Comparison of ENCODE assay signal across 28 cellular contexts in the genomic region with DNA sequence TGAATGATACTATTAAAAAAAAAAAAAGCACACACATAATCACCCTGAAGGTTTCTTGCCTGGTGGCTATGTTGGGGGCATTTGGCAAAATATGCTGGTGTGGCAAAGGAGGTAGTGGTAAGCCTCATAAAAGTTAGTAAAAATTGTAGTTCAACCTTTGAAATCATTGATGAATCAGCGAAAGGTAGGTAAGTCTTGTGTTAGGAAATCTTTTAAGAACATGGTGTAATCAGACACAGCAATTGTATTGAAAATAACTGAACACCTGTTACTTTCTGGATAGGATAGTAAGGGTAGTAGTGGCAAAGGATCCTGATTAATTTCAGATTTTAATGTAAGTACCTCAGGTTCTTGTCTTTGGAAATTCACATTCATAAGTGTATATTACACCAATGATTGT. TPM values are rescaled to one million over a fixed set of nuclear protein-coding genes. Genes with fewer than 3 reads are reported as not detected.
"Had no signal": no experiment of that assay in that cellular context is flagged by ENCODE, and none has a peak within 500 bp of the region (broad histone marks: within the 10 kb centered on the region; RNA-seq: fewer than 3 reads in every experiment).

No MANE protein-coding gene starts in this region.

- H3K27ac Mint-ChIP-seq: endodermal cell; natural killer cell treated with Interleukin-12 subunit alpha and Interleukin-12 subunit beta and Interleukin-15 and Interleukin-18, amount 100 ng/mL, for 72 hours; neural progenitor cell; type B pancreatic cell had no signal

- H3K4me1 ChIP-seq: neural progenitor cell, right atrium auricular region had no signal

- H3K9me3 Mint-ChIP-seq: natural killer cell treated with Interleukin-12 subunit alpha and Interleukin-12 subunit beta and Interleukin-15 and Interleukin-18, amount 100 ng/mL, for 72 hours; neural progenitor cell; type B pancreatic cell had no signal

- H3K4me3 Mint-ChIP-seq: endodermal cell; natural killer cell treated with Interleukin-12 subunit alpha and Interleukin-12 subunit beta and Interleukin-15 and Interleukin-18, amount 100 ng/mL, for 72 hours; neural progenitor cell; type B pancreatic cell had no signal

- H3K27me3 ChIP-seq: heart left ventricle, neural progenitor cell, ovary, right atrium auricular region, sigmoid colon, stomach, thyroid gland had no signal

- H3K27me3 Mint-ChIP-seq: type B pancreatic cell had no signal

- H2AFZ ChIP-seq: neural progenitor cell had no signal

- H3K4me2 ChIP-seq: neural progenitor cell had no signal

- DNase-seq: effector CD4-positive, alpha-beta T cell; endodermal cell; heart left ventricle; hippocampal formation; left colon; left ventricle myocardium superior; nucleus accumbens; ovary; sigmoid colon; stimulated activated CD4-positive, alpha-beta T cell treated with anti-CD3 and anti-CD28 coated beads, Interleukin-12 subunit alpha, Interleukin-12 subunit beta, amount 100 ng/mL, for 4 hours; stomach; thyroid gland had no signal

- H3K9me3 ChIP-seq: heart left ventricle, ovary, right atrium auricular region, sigmoid colon, stomach, thyroid gland had no signal

- H3K4me1 Mint-ChIP-seq: neural progenitor cell had no signal

- H3K9ac ChIP-seq: neural progenitor cell had no signal

- ATAC-seq: esophagus mucosa; heart left ventricle; left ventricle myocardium superior; natural killer cell treated with Interleukin-12 subunit alpha and Interleukin-12 subunit beta and Interleukin-15 and Interleukin-18, amount 100 ng/mL, for 72 hours had no signal

- H3K4me3 ChIP-seq: coronary artery, heart left ventricle, neural progenitor cell, ovary, right atrium auricular region, sigmoid colon, skin epidermis, stomach, thyroid gland had no signal

- H3K36me3 ChIP-seq: ovary had no signal

- H3K27ac ChIP-seq: coronary artery, heart left ventricle, neural progenitor cell, ovary, right atrium auricular region, skin epidermis, stomach had no signal

RNA-seq across cellular contexts. Expression of gene CALML5, which starts 40.9 kb away (rescaled TPM):
- total RNA-seq: dermis microvascular lymphatic vessel endothelial cell; endodermal cell; endothelial cell of umbilical vein; fibroblast of lung; frontal cortex; glomerular endothelial cell; heart left ventricle; kidney epithelial cell; left colon; left ventricle myocardium superior; mucosa of gallbladder; myocyte; natural killer cell treated with Interleukin-12 subunit alpha and Interleukin-12 subunit beta and Interleukin-15 and Interleukin-18, amount 100 ng/mL, for 72 hours; posterior vena cava; right atrium auricular region; sigmoid colon; thyroid gland had no signal
- polyA plus RNA-seq: endothelial cell of umbilical vein, fibroblast of lung, heart left ventricle, ovary, sigmoid colon had no signal

RNA-seq across cellular contexts. Expression of gene TUBAL3, which starts 53.8 kb away (rescaled TPM):
- total RNA-seq: dermis microvascular lymphatic vessel endothelial cell, endodermal cell, endothelial cell of umbilical vein, fibroblast of lung, frontal cortex, myocyte, posterior vena cava, sigmoid colon had no signal
- polyA plus RNA-seq: endothelial cell of umbilical vein, fibroblast of lung, ovary had no signal
